Comparison of ENCODE assay signal across 8 cellular contexts in genomic region chr1:109984456-109985250, GRCh38. TPM values are rescaled to one million over a fixed set of nuclear protein-coding genes. Genes with fewer than 3 reads are reported as not detected.
DNase-seq lines count a peak whose midpoint lies in the region; ATAC-seq and TF ChIP-seq lines count a peak whose summit lies in the region.

Gene AHCYL1 (plus strand): TSS chr1:109984765. CDS start chr1:109985053, 288 bp downstream.

- H3K36me3 ChIP-seq in PC-9 (ENCODE audit: low read depth) (peaks cover 29% of the 10 kb centered on the region), mucosa of rectum (ENCODE audit: control insufficient read depth in 2 of 2, insufficient read depth in 2 of 2, low read length in 2 of 2) (peaks cover 0 to 4% of the 10 kb centered on the region in 2 donors)

- H3K27me3 ChIP-seq in PC-9 (ENCODE audit: insufficient read depth, low read depth) (no peaks in the 10 kb centered on the region), mucosa of rectum (ENCODE audit: control insufficient read depth in 2 of 2, insufficient read depth in 2 of 2, low read length in 2 of 2) (no peaks in the 10 kb centered on the region)

- BruUV-seq in PC-9 (replicated peaks; lab: Mats Ljungman, UMichigan): no TSS peak

- CTCF ChIA-PET in PC-9 (lab: Charles Lee): interaction anchor here (0.5 to 2.1 kb wide), 19 partner anchors 11 to 494 kb away, joined by 3 to 23 read pairs (median 5); no protein-coding TSS in a partner anchor

- peak; percentile 99 for TF ChIP-seq CTCF in PC-9 (conservative IDR thresholded peaks at IDR 0.05)
- TF ChIP-seq CTCF in epithelial cell of proximal tubule (conservative IDR thresholded peaks at IDR 0.05; ENCODE audit: low read depth, low read length): peak; percentile 98

- H3K79me2 ChIP-seq in PC-9 (ENCODE audit: low read depth): peaks cover 51% of the 10 kb centered on the region

- peak; percentile 96 for ATAC-seq in GM21717 (IDR thresholded peaks at IDR 0.05; ENCODE audit: unreplicated experiment)

- peak within 1 kb of the TSS; percentile 59 for H3K27ac ChIP-seq in PC-9
- H3K27ac ChIP-seq in mucosa of rectum (ENCODE audit: low read depth in 2 of 2, low read length in 2 of 2): peak within 1 kb of the TSS; percentile 94 to 96

- peak within 1 kb of the TSS; percentile 70; the same call in 1 of the 2 replicates for H2AFZ ChIP-seq in PC-9

- peak within 1 kb of the TSS; percentile 79 to 92 for H3K9ac ChIP-seq in mucosa of rectum (ENCODE audit: low read depth in 1 of 2, low read length in 2 of 2)

- H3K9me3 ChIP-seq in PC-9 (ENCODE audit: insufficient read depth, low read depth): no peaks in the 10 kb centered on the region
- no peaks in the 10 kb centered on the region for H3K9me3 ChIP-seq in mucosa of rectum (ENCODE audit: control insufficient read depth in 2 of 2, low read length in 2 of 2)

- H3F3A ChIP-seq in PC-9 (ENCODE audit: insufficient read depth, low read depth): peaks cover 17% of the 10 kb centered on the region

- POLR2A ChIA-PET in PC-9 (lab: Charles Lee; ENCODE audit: unreplicated experiment): interaction anchor here (0.6 to 0.8 kb wide), 5 partner anchors 19 to 335 kb away, joined by 3 to 5 read pairs (median 3); no protein-coding TSS in a partner anchor

- peaks cover 86% of the 10 kb centered on the region for H3K4me1 ChIP-seq in PC-9 (replicated peaks; ENCODE audit: insufficient read depth)
- H3K4me1 ChIP-seq in mucosa of rectum (ENCODE audit: control insufficient read depth in 2 of 2, insufficient read depth in 2 of 2, low read length in 2 of 2): peaks cover 18 to 33% of the 10 kb centered on the region in 2 donors

- H4K20me1 ChIP-seq in PC-9 (ENCODE audit: insufficient read depth): peaks cover 33% of the 10 kb centered on the region

- intact Hi-C loops in PC-9 (cut with micrococcal nuclease; ENCODE audit: unreplicated experiment): loop anchor here (1.0 to 2.0 kb wide), 6 partner anchors 27 to 438 kb away; no protein-coding TSS in a partner anchor

- peak within 1 kb of the TSS; percentile 90 for H3K4me2 ChIP-seq in PC-9

- DNase-seq in DMS79 treated with DMSO at 0.1 percent for 48 hours (lab: John Stamatoyannopoulos, UW) (peak; percentile 98), KBM-7 (peak; percentile 99), PC-9 (peak; percentile 98), epithelial cell of proximal tubule (ENCODE audit: low read depth) (peak; percentile 59)
- peak; percentile 99 for DNase-seq in activated T-cell treated with anti-CD3 and anti-CD28 coated beads, Interleukin-2, amount 50 U/mL, for 1 hour
- peak; percentile 100 for DNase-seq in stimulated activated CD8-positive, alpha-beta memory T cell treated with anti-CD3 and anti-CD28 coated beads, Interleukin-4, amount 100 ng/mL, for 48 hours

- H3K9me2 ChIP-seq in PC-9 (ENCODE audit: insufficient read depth): no peaks in the 10 kb centered on the region

- peak within 1 kb of the TSS; percentile 87 for H3K4me3 ChIP-seq in PC-9
- peak within 1 kb of the TSS; percentile 82 for H3K4me3 ChIP-seq in epithelial cell of proximal tubule (ENCODE audit: low read depth, low read length)
- H3K4me3 ChIP-seq in mucosa of rectum (ENCODE audit: low read length in 2 of 2): peak within 1 kb of the TSS; percentile 82 to 88

- in situ Hi-C loops in KBM-7 (cut with MboI; ENCODE audit: low pct_unique_long_range_greater_than_20kb, low sequenced_read_pairs): loop anchor here (10.0 to 25.0 kb wide), 3 partner anchors 210 to 447 kb away; partner anchors contain the start of genes GNAI3 and GPR61

RNA-seq across cellular contexts. Expression of gene AHCYL1, which starts in this region (rescaled TPM):
- 143 and 147 TPM in 2 replicates for total RNA-seq in PC-9 (2021)
- 46.4 and 54.9 TPM in 2 replicates for total RNA-seq in epithelial cell of proximal tubule

Comparison
In these comparisons a context has a peak if more than half of its experiments do, and no peak if none do; other contexts are left out.
1. Peak in every context shown above with its lines: DNase-seq, ATAC-seq, H3K4me3 ChIP-seq and H3K27ac ChIP-seq.